ENCODE assay signal across 26 cellular contexts in the genomic region with DNA sequence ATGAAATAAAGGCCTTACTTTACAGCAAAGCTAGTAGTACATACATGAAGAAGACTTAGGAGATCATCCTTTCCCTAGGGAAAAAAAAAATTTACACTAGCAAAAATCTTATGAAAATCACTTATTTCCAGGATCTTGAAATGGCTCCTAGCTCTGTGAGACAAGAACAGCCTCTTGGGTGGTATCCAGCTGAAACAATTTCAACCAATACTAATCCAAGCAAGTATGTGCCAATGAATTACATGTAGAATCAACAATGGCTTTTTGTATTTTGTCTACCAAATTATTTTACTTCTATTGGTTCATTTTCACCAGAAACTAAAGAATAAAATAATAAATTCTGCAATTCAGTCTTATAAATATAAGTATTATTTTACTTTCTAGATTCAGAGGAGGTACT. TPM values are rescaled to one million over a fixed set of nuclear protein-coding genes. Genes with fewer than 3 reads are reported as not detected.
"Had no signal": no experiment of that assay in that cellular context is flagged by ENCODE, and none has a peak within 500 bp of the region (broad histone marks: within the 10 kb centered on the region; RNA-seq: fewer than 3 reads in every experiment).

No MANE protein-coding gene starts in this region.

- DNase-seq: activated CD4-positive, alpha-beta T cell treated with anti-CD3 and anti-CD28 coated beads for 36 hours; activated CD4-positive, alpha-beta T cell treated with anti-CD3 and anti-CD28 coated beads, Interleukin-2, amount 50 U/mL, for 1 hour; activated CD8-positive, alpha-beta memory T cell treated with anti-CD3 and anti-CD28 coated beads, Interleukin-2, amount 50 U/mL, for 4 hours; activated CD8-positive, alpha-beta T cell treated with anti-CD3 and anti-CD28 coated beads for 36 hours; body of pancreas; KG1; NCI-H1048; NCI-H1930; NCI-H2171; NCI-H2227 treated with DMSO at 0.1 percent for 48 hours; NCI-H526 treated with DMSO at 0.1 percent for 48 hours; Peyer's patch; Right ventricle myocardium superior; SK-N-SH; T-helper 1 cell; WERI-Rb-1 had no signal

- H3K4me3 Mint-ChIP-seq: activated CD4-positive, alpha-beta T cell treated with anti-CD3 and anti-CD28 coated beads for 36 hours; activated CD8-positive, alpha-beta T cell treated with anti-CD3 and anti-CD28 coated beads for 36 hours; activated naive CD4-positive, alpha-beta T cell treated with anti-CD3 and anti-CD28 coated beads, Interleukin-2, amount 50 U/mL, for 24 hours; IgD-negative memory B cell had no signal

- ATAC-seq: activated CD4-positive, alpha-beta T cell treated with anti-CD3 and anti-CD28 coated beads for 36 hours; activated CD8-positive, alpha-beta T cell treated with anti-CD3 and anti-CD28 coated beads for 36 hours; body of pancreas had no signal

- H3K27me3 Mint-ChIP-seq: activated CD8-positive, alpha-beta T cell treated with anti-CD3 and anti-CD28 coated beads for 36 hours; IgD-negative memory B cell had no signal

- H3K27ac ChIP-seq: ascending aorta, body of pancreas, Peyer's patch, RWPE1, SJCRH30, WERI-Rb-1 had no signal

- H3K4me3 ChIP-seq: ascending aorta, body of pancreas, Peyer's patch, SJCRH30 had no signal

- H3K36me3 Mint-ChIP-seq: activated naive CD4-positive, alpha-beta T cell treated with anti-CD3 and anti-CD28 coated beads, Interleukin-2, amount 50 U/mL, for 24 hours; IgD-negative memory B cell had no signal

- H3K36me3 ChIP-seq: ascending aorta, Peyer's patch, SJCRH30, WERI-Rb-1 had no signal

- H3K27me3 ChIP-seq: ascending aorta, body of pancreas, Peyer's patch, SJCRH30 had no signal

- H3K9ac ChIP-seq: SK-N-SH had no signal

- H3K9me2 ChIP-seq: SK-N-SH had no signal

- H3K4me1 Mint-ChIP-seq: activated CD4-positive, alpha-beta T cell treated with anti-CD3 and anti-CD28 coated beads for 36 hours; activated naive CD4-positive, alpha-beta T cell treated with anti-CD3 and anti-CD28 coated beads, Interleukin-2, amount 50 U/mL, for 24 hours; IgD-negative memory B cell had no signal

- H3K4me2 ChIP-seq: SK-N-SH had no signal

- H3K9me3 Mint-ChIP-seq: activated CD8-positive, alpha-beta T cell treated with anti-CD3 and anti-CD28 coated beads for 36 hours; activated naive CD4-positive, alpha-beta T cell treated with anti-CD3 and anti-CD28 coated beads, Interleukin-2, amount 50 U/mL, for 24 hours; IgD-negative memory B cell had no signal

- H3K9me3 ChIP-seq: ascending aorta, body of pancreas, Peyer's patch, SJCRH30, SK-N-SH had no signal

- H3K27ac Mint-ChIP-seq: activated CD4-positive, alpha-beta T cell treated with anti-CD3 and anti-CD28 coated beads for 36 hours; activated CD8-positive, alpha-beta T cell treated with anti-CD3 and anti-CD28 coated beads for 36 hours; activated naive CD4-positive, alpha-beta T cell treated with anti-CD3 and anti-CD28 coated beads, Interleukin-2, amount 50 U/mL, for 24 hours; IgD-negative memory B cell had no signal

- H3K4me1 ChIP-seq: ascending aorta, body of pancreas, Peyer's patch, SJCRH30 had no signal

RNA-seq across cellular contexts. Expression of a gene that starts 2.7 kb away (rescaled TPM):
- total RNA-seq: activated CD4-positive, alpha-beta T cell treated with anti-CD3 and anti-CD28 coated beads for 36 hours; activated CD8-positive, alpha-beta T cell treated with anti-CD3 and anti-CD28 coated beads for 36 hours; ascending aorta; body of pancreas; bronchial epithelial cell; NCI-H460; Peyer's patch; Right ventricle myocardium superior; T-helper 2 cell treated with Interferon-gamma antibody and Interleukin-4, amounts not matched to agents 100 ng/mL and 5 ng/mL, for 36 hours had no signal
- polyA plus RNA-seq: IgD-negative memory B cell had no signal

RNA-seq across cellular contexts. Expression of a gene that starts 35.2 kb away (rescaled TPM):
- total RNA-seq: activated CD4-positive, alpha-beta T cell treated with anti-CD3 and anti-CD28 coated beads for 36 hours; activated CD8-positive, alpha-beta T cell treated with anti-CD3 and anti-CD28 coated beads for 36 hours; ascending aorta; bronchial epithelial cell; LHCN-M2; M059J; NCI-H460; Peyer's patch; Right ventricle myocardium superior; SJCRH30; T-helper 2 cell treated with Interferon-gamma antibody and Interleukin-4, amounts not matched to agents 100 ng/mL and 5 ng/mL, for 36 hours had no signal
- polyA plus RNA-seq: IgD-negative memory B cell, SK-N-SH had no signal
